19 cellular contexts compared by ENCODE assay signal in the genomic region with DNA sequence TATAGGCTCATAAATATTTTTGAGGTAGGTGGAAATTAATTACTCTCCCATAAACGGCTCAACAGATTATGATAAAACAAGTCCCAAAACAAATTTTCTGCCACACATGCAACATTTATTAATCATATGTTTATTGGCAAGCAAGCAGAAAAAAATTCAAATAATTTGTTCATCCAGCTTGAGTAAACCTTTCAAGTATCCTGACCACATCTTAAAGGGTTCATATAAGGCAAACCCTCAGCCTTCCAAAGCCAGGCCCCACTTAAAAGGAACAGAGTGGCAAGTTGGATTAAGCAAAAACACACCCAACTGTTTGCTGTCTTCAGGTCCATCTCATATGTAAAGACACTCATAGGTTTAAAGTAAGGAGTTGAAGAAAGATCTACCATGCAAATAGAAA.
DNase-seq lines count a peak whose midpoint lies in the region; ATAC-seq and TF ChIP-seq lines count a peak whose summit lies in the region.
"Had no signal": no experiment of that assay in that cellular context is flagged by ENCODE, and none has a peak within 500 bp of the region (broad histone marks: within the 10 kb centered on the region; RNA-seq: fewer than 3 reads in every experiment).

No MANE protein-coding gene starts in this region.

- no peak overlapping the region for H3K4me3 Mint-ChIP-seq in GM23338
- H3K4me3 Mint-ChIP-seq: CD4-positive, alpha-beta memory T cell; HFFc6 had no signal

- H3K27ac Mint-ChIP-seq in GM23338: no peak overlapping the region
- H3K27ac Mint-ChIP-seq: CD4-positive, alpha-beta memory T cell; HFFc6 had no signal

- H3K4me1 Mint-ChIP-seq in GM23338: no peaks in the 10 kb centered on the region
- H3K4me1 Mint-ChIP-seq: CD4-positive, alpha-beta memory T cell had no signal

- H3K27ac ChIP-seq in GM23338 (ENCODE audit: low read depth) (no peak overlapping the region), OCI-LY3 (ENCODE audit: low read length) (no peak overlapping the region), fibroblast of lung (ENCODE audit: insufficient read depth, low read length) (no peak overlapping the region), upper lobe of left lung (no peak overlapping the region)
- H3K27ac ChIP-seq: C4-2B, GM23248, HL-60 had no signal

- H2AFZ ChIP-seq in GM23338 (peak overlapping the region; percentile 40; the same call in 1 of the 2 replicates), OCI-LY3 (ENCODE audit: low read depth, low read length) (0 out of 2 replicates have a peak overlapping the region, but pooled peaks have one; percentile 14), fibroblast of lung (ENCODE audit: low read length) (no peak overlapping the region)
- H2AFZ ChIP-seq: GM23248 had no signal

- H3K4me1 ChIP-seq in GM23338 (ENCODE audit: insufficient read depth): no peaks in the 10 kb centered on the region
- H3K4me1 ChIP-seq in OCI-LY3 (ENCODE audit: low read length): peaks cover 4% of the 10 kb centered on the region; the same call in 1 of the 2 replicates
- no peaks in the 10 kb centered on the region for H3K4me1 ChIP-seq in fibroblast of lung (ENCODE audit: control insufficient read depth, extremely low read depth, insufficient read depth, low read length)
- no peaks in the 10 kb centered on the region for H3K4me1 ChIP-seq in upper lobe of left lung
- H3K4me1 ChIP-seq: BE2C had no signal

- no peaks in the 10 kb centered on the region for H4K20me1 ChIP-seq in GM23338 (replicated peaks; ENCODE audit: insufficient read depth)
- H4K20me1 ChIP-seq in OCI-LY3 (ENCODE audit: insufficient read depth, low read length): no peaks in the 10 kb centered on the region
- no peaks in the 10 kb centered on the region for H4K20me1 ChIP-seq in fibroblast of lung (ENCODE audit: control insufficient read depth, extremely low read depth, insufficient read depth, low read length)

- 73 to 81% methylated on average over 1 of the region's 1 CpG for WGBS in upper lobe of left lung, 2 donors

- H3K9me3 ChIP-seq in OCI-LY3 (ENCODE audit: insufficient read depth, low read length) (no peaks in the 10 kb centered on the region), fibroblast of lung (ENCODE audit: control insufficient read depth, insufficient read depth, low read depth, low read length) (no peaks in the 10 kb centered on the region), upper lobe of left lung (no peaks in the 10 kb centered on the region)
- H3K9me3 ChIP-seq: BE2C had no signal

- H3K4me2 ChIP-seq in GM23338 (no peak overlapping the region), OCI-LY3 (ENCODE audit: low read length) (no peak overlapping the region), fibroblast of lung (ENCODE audit: extremely low read depth, insufficient read depth, low read length) (no peak overlapping the region)

- H3K4me3 ChIP-seq in GM23338: no peak overlapping the region
- no peak overlapping the region for H3K4me3 ChIP-seq in OCI-LY3 (ENCODE audit: low read length)
- H3K4me3 ChIP-seq in fibroblast of lung (replicated peaks in 1 of 4; ENCODE audit: control extremely low read depth in 1 of 4, insufficient read depth in 1 of 4, low read depth in 3 of 4, low read length in 4 of 4): no peak overlapping the region
- H3K4me3 ChIP-seq in upper lobe of left lung: no peak overlapping the region
- H3K4me3 ChIP-seq: GM23248, K562 had no signal

- H3K9ac ChIP-seq in OCI-LY3 (ENCODE audit: low read length) (no peak overlapping the region), fibroblast of lung (ENCODE audit: insufficient read depth, low read length) (no peak overlapping the region)
- H3K9ac ChIP-seq: GM23248 had no signal

- ATAC-seq in GM23338: no peak
- no peak for ATAC-seq in upper lobe of left lung (ENCODE audit: low FRiP score in 2 of 2)
- ATAC-seq in GM18517 (IDR thresholded peaks at IDR 0.05; ENCODE audit: unreplicated experiment): no peak
- no peak for ATAC-seq in sciatic nerve
- ATAC-seq: HCT116, K562 had no signal

- no peaks in the 10 kb centered on the region for H3K9me3 Mint-ChIP-seq in GM23338

- DNase-seq in GM23338 (ENCODE audit: low spot score): no peak
- DNase-seq in fibroblast of lung (ENCODE audit: low read depth in 2 of 2): peak; percentile 1 to 23
- peak; percentile 54 for DNase-seq in iris pigment epithelial cell (ENCODE audit: low read depth)
- no peak for DNase-seq in upper lobe of left lung
- DNase-seq in sciatic nerve (ENCODE audit: low spot score): no peak
- DNase-seq: BE2C; CD4-positive, alpha-beta memory T cell; DMS153; DMS79; GDM1; GM23248; HFFc6; IMR-90 had no signal

- TF ChIP-seq EP300 in upper lobe of left lung (IDR thresholded peaks at IDR 0.05): no peak

- no peaks in the 10 kb centered on the region for H3K9me2 ChIP-seq in GM23338 (ENCODE audit: insufficient read depth)

- no peaks in the 10 kb centered on the region; the same call in 2 of the 3 replicates for H3K36me3 Mint-ChIP-seq in GM23338 (ENCODE audit: low read depth)
- H3K36me3 Mint-ChIP-seq: CD4-positive, alpha-beta memory T cell had no signal

- no peaks in the 10 kb centered on the region for H3F3A ChIP-seq in GM23338 (replicated peaks; ENCODE audit: low read depth)

- H3K27me3 ChIP-seq in GM23338 (ENCODE audit: insufficient read depth) (no peaks in the 10 kb centered on the region), OCI-LY3 (ENCODE audit: low read depth, low read length) (no peaks in the 10 kb centered on the region), fibroblast of lung (ENCODE audit: control insufficient read depth, insufficient read depth, low read length) (no peaks in the 10 kb centered on the region), upper lobe of left lung (no peaks in the 10 kb centered on the region)
- H3K27me3 ChIP-seq: BE2C had no signal

- intact Hi-C loops in sciatic nerve (cut with DNase I): no loop called here

- H3K27me3 Mint-ChIP-seq in GM23338 (ENCODE audit: insufficient read depth, low read depth, poor library complexity): no peaks in the 10 kb centered on the region
- H3K27me3 Mint-ChIP-seq: CD4-positive, alpha-beta memory T cell had no signal

- H3K79me2 ChIP-seq in GM23338 (replicated peaks; ENCODE audit: insufficient read depth) (no peaks in the 10 kb centered on the region), OCI-LY3 (ENCODE audit: low read length) (no peaks in the 10 kb centered on the region), fibroblast of lung (ENCODE audit: control insufficient read depth, insufficient read depth, low read length) (no peaks in the 10 kb centered on the region)

- no peak for TF ChIP-seq CTCF in GM23338 (conservative IDR thresholded peaks at IDR 0.05; ENCODE audit: low read depth in 2 of 2)
- TF ChIP-seq CTCF in OCI-LY3 (IDR thresholded peaks at IDR 0.05; ENCODE audit: low read depth, low read length): no peak
- no peak for TF ChIP-seq CTCF in fibroblast of lung (conservative IDR thresholded peaks at IDR 0.05 in 1 of 2, IDR thresholded peaks at IDR 0.05 in 1 of 2; ENCODE audit: low read depth in 1 of 2, low read length in 2 of 2)
- no peak for TF ChIP-seq CTCF in upper lobe of left lung (IDR thresholded peaks at IDR 0.05)

- TF ChIP-seq POLR2A in upper lobe of left lung (IDR thresholded peaks at IDR 0.05): no peak

- H3K36me3 ChIP-seq in GM23338 (ENCODE audit: insufficient read depth) (no peaks in the 10 kb centered on the region), OCI-LY3 (replicated peaks; ENCODE audit: low read depth, low read length) (no peaks in the 10 kb centered on the region), fibroblast of lung (ENCODE audit: control insufficient read depth, insufficient read depth, low read length) (no peaks in the 10 kb centered on the region), upper lobe of left lung (no peaks in the 10 kb centered on the region)
- H3K36me3 ChIP-seq: BE2C had no signal

TF ChIP-seq in GM23338, 12 proteins besides CTCF, POLR2A, EP300 and RAD21:
- TF ChIP-seq STAT1 (IDR thresholded peaks at IDR 0.05; ENCODE audit: unreplicated experiment): no peak
- TF ChIP-seq ETS1 (IDR thresholded peaks at IDR 0.05): no peak
- TF ChIP-seq ZNF331 (CRISPR knock-in tag; IDR thresholded peaks at IDR 0.05; ENCODE audit: low read depth): no peak

Comparison
In these comparisons a context has a peak if more than half of its experiments do, and no peak if none do; other contexts are left out.
1. DNase-seq: peak in fibroblast of lung (2 of 2) and iris pigment epithelial cell (single experiment); none in GM23338 (single experiment), upper lobe of left lung (0 of 2) and sciatic nerve (single experiment).